ENCODE assay signal across 12 cellular contexts in the genomic region with DNA sequence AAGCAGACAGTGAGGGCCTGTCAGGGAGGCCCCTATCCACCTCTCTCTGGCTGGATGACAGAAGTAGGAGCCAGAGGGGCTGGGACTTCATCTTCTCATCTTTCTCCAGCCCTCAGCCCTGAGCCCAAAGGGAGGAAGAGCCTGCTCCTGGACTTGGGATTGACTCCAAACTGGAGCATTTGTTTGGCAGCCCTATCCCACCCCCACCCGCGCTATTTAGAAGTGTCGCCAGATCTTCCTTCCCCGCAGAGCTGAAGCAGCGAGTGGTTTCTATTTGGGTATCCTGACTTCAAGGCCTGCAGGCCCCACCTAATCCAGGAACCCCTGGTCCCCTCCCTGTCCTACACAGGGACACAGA. TPM values are rescaled to one million over a fixed set of nuclear protein-coding genes. Genes with fewer than 3 reads are reported as not detected.
DNase-seq lines count a peak whose midpoint lies in the region; ATAC-seq and TF ChIP-seq lines count a peak whose summit lies in the region.
"Had no signal": no experiment of that assay in that cellular context is flagged by ENCODE, and none has a peak within 500 bp of the region (broad histone marks: within the 10 kb centered on the region; RNA-seq: fewer than 3 reads in every experiment).

No MANE protein-coding gene starts in this region.

- H3K27me3 Mint-ChIP-seq in Caco-2 (ENCODE audit: insufficient read depth, unreplicated experiment): no peaks in the 10 kb centered on the region
- H3K27me3 Mint-ChIP-seq in brain: peaks cover 3% of the 10 kb centered on the region
- H3K27me3 Mint-ChIP-seq in activated CD4-positive, alpha-beta T cell treated with anti-CD3 and anti-CD28 coated beads, Interleukin-2, amount 10 ng/mL, durations not matched to agents 7 days and 5 days: peaks cover 31% of the 10 kb centered on the region
- H3K27me3 Mint-ChIP-seq: activated naive CD4-positive, alpha-beta T cell treated with anti-CD3 and anti-CD28 coated beads, Interleukin-2, amount 50 U/mL, for 24 hours had no signal

- POLR2A ChIA-PET in Caco-2 (lab: Charles Lee): no interaction called here
- POLR2A ChIA-PET in activated CD4-positive, alpha-beta T cell treated with anti-CD3 and anti-CD28 coated beads, Interleukin-2, amount 10 ng/mL, durations not matched to agents 7 days and 5 days (lab: Charles Lee): no interaction called here

- no peaks in the 10 kb centered on the region for H3K9me3 ChIP-seq in Caco-2
- no peaks in the 10 kb centered on the region for H3K9me3 ChIP-seq in iPS-20b (ENCODE audit: insufficient read depth, low read depth, low read length)
- no peaks in the 10 kb centered on the region for H3K9me3 ChIP-seq in sigmoid colon

- intact Hi-C loops in Caco-2 (cut with micrococcal nuclease; ENCODE audit: unreplicated experiment): no loop called here
- intact Hi-C loops in sigmoid colon (cut with DNase I): no loop called here

- H3K36me3 Mint-ChIP-seq in Caco-2 (ENCODE audit: insufficient read depth, unreplicated experiment): peaks cover 5% of the 10 kb centered on the region
- H3K36me3 Mint-ChIP-seq in brain: peaks cover 16% of the 10 kb centered on the region
- H3K36me3 Mint-ChIP-seq in activated CD4-positive, alpha-beta T cell treated with anti-CD3 and anti-CD28 coated beads, Interleukin-2, amount 10 ng/mL, durations not matched to agents 7 days and 5 days (ENCODE audit: low read depth): no peaks in the 10 kb centered on the region
- H3K36me3 Mint-ChIP-seq: activated naive CD4-positive, alpha-beta T cell treated with anti-CD3 and anti-CD28 coated beads, Interleukin-2, amount 50 U/mL, for 24 hours had no signal

- H3K27ac ChIP-seq in iPS-20b (ENCODE audit: low read length) (peak overlapping the region; percentile 18), sigmoid colon (peak overlapping the region; percentile 77 to 86 (median 80))

- TF ChIP-seq CTCF in Caco-2 (IDR thresholded peaks at IDR 0.05; ENCODE audit: insufficient read depth in 1 of 2, low read depth in 1 of 2, low read length in 1 of 2, severe bottlenecking in 1 of 2, unreplicated experiment in 1 of 2) (no peak), brain (conservative IDR thresholded peaks at IDR 0.05) (no peak), sigmoid colon (IDR thresholded peaks at IDR 0.05) (no peak)

- H3K9me3 Mint-ChIP-seq in Caco-2 (ENCODE audit: unreplicated experiment) (no peaks in the 10 kb centered on the region), brain (no peaks in the 10 kb centered on the region)
- H3K9me3 Mint-ChIP-seq in activated CD4-positive, alpha-beta T cell treated with anti-CD3 and anti-CD28 coated beads, Interleukin-2, amount 10 ng/mL, durations not matched to agents 7 days and 5 days: no peaks in the 10 kb centered on the region
- H3K9me3 Mint-ChIP-seq: activated naive CD4-positive, alpha-beta T cell treated with anti-CD3 and anti-CD28 coated beads, Interleukin-2, amount 50 U/mL, for 24 hours had no signal

- no peak for DNase-seq in Caco-2
- no peak for DNase-seq in sigmoid colon
- DNase-seq in globus pallidus (ENCODE audit: low spot score): no peak
- DNase-seq in COR-L47 (lab: John Stamatoyannopoulos, UW): no peak
- no peak for DNase-seq in activated CD4-positive, alpha-beta T cell treated with anti-CD3 and anti-CD28 coated beads, Interleukin-2, amount 10 ng/mL, durations not matched to agents 7 days and 5 days
- DNase-seq: ACHN, Kasumi-1, NCI-H226 had no signal

- H3K4me1 ChIP-seq in Caco-2: peaks cover 53% of the 10 kb centered on the region
- peaks cover 51% of the 10 kb centered on the region for H3K4me1 ChIP-seq in iPS-20b (ENCODE audit: insufficient read depth, low read length)
- peaks cover 0 to 77% (median 66%) of the 10 kb centered on the region in 4 donors for H3K4me1 ChIP-seq in sigmoid colon

- H3K4me3 Mint-ChIP-seq in Caco-2 (ENCODE audit: unreplicated experiment) (no peak overlapping the region), brain (peak overlapping the region in 2 of 5 experiments; percentile 11 to 23)
- no peak overlapping the region for H3K4me3 Mint-ChIP-seq in activated CD4-positive, alpha-beta T cell treated with anti-CD3 and anti-CD28 coated beads, Interleukin-2, amount 10 ng/mL, durations not matched to agents 7 days and 5 days
- H3K4me3 Mint-ChIP-seq: activated naive CD4-positive, alpha-beta T cell treated with anti-CD3 and anti-CD28 coated beads, Interleukin-2, amount 50 U/mL, for 24 hours had no signal

- peak overlapping the region; percentile 47; the same call in 1 of the 2 replicates for H3K9ac ChIP-seq in iPS-20b (ENCODE audit: low read depth, low read length)

- BruUV-seq in Caco-2 (replicated peaks; lab: Mats Ljungman, UMichigan): no TSS peak

- H3K36me3 ChIP-seq in Caco-2 (ENCODE audit: control insufficient read depth, insufficient read depth, low read length) (no peaks in the 10 kb centered on the region), iPS-20b (ENCODE audit: insufficient read depth, low read depth, low read length) (peaks cover 17% of the 10 kb centered on the region), sigmoid colon (no peaks in the 10 kb centered on the region)

- TF ChIP-seq EP300 in sigmoid colon (IDR thresholded peaks at IDR 0.05): no peak

- no peak for ATAC-seq in GM19397 (IDR thresholded peaks at IDR 0.05; ENCODE audit: unreplicated experiment)

- H3K27me3 ChIP-seq in Caco-2 (replicated peaks; ENCODE audit: control insufficient read depth, insufficient read depth, low read length): no peaks in the 10 kb centered on the region
- H3K27me3 ChIP-seq in iPS-20b (ENCODE audit: insufficient read depth, low read length): no peaks in the 10 kb centered on the region
- H3K27me3 ChIP-seq in sigmoid colon: no peaks in the 10 kb centered on the region

- CTCF ChIA-PET in Caco-2 (lab: Charles Lee): interaction anchor here (2.3 kb wide), 1 partner anchor 9 kb away, joined by 9 read pairs; a partner anchor contains a TSS
- CTCF ChIA-PET in activated CD4-positive, alpha-beta T cell treated with anti-CD3 and anti-CD28 coated beads, Interleukin-2, amount 10 ng/mL, durations not matched to agents 7 days and 5 days (lab: Charles Lee): interaction anchor here (0.9 kb wide), 1 partner anchor 22 kb away, joined by 4 read pairs; no protein-coding TSS in a partner anchor

- H3K4me3 ChIP-seq in Caco-2 (ENCODE audit: low read depth, low read length): no peak overlapping the region
- no peak overlapping the region for H3K4me3 ChIP-seq in iPS-20b (ENCODE audit: low read length)
- H3K4me3 ChIP-seq in sigmoid colon: no peak overlapping the region

- WGBS in sigmoid colon, 2 donors: 78 to 85% methylated on average over 5 of the region's 5 CpGs

- H3K4me1 Mint-ChIP-seq in Caco-2 (ENCODE audit: low read depth, unreplicated experiment) (peaks cover 55% of the 10 kb centered on the region), brain (peaks cover 98% of the 10 kb centered on the region)
- peaks cover 12% of the 10 kb centered on the region for H3K4me1 Mint-ChIP-seq in activated CD4-positive, alpha-beta T cell treated with anti-CD3 and anti-CD28 coated beads, Interleukin-2, amount 10 ng/mL, durations not matched to agents 7 days and 5 days
- H3K4me1 Mint-ChIP-seq: activated naive CD4-positive, alpha-beta T cell treated with anti-CD3 and anti-CD28 coated beads, Interleukin-2, amount 50 U/mL, for 24 hours had no signal

- H3K27ac Mint-ChIP-seq in Caco-2 (ENCODE audit: unreplicated experiment) (peak overlapping the region; percentile 53), brain (peak overlapping the region; percentile 96 to 98 (median 96))
- H3K27ac Mint-ChIP-seq in activated CD4-positive, alpha-beta T cell treated with anti-CD3 and anti-CD28 coated beads, Interleukin-2, amount 10 ng/mL, durations not matched to agents 7 days and 5 days: no peak overlapping the region
- H3K27ac Mint-ChIP-seq: activated naive CD4-positive, alpha-beta T cell treated with anti-CD3 and anti-CD28 coated beads, Interleukin-2, amount 50 U/mL, for 24 hours had no signal

- TF ChIP-seq POLR2A in sigmoid colon (IDR thresholded peaks at IDR 0.05): no peak

RNA-seq across cellular contexts. Expression of a gene that starts 9.6 kb away (rescaled TPM):
- total RNA-seq in Caco-2 (2022): 18.0 and 22.7 TPM in 2 replicates
- 12.7 TPM for polyA plus RNA-seq in brain (ENCODE audit: insufficient read depth, low read depth, low replicate concordance)
- total RNA-seq in sigmoid colon: 10 to 100 TPM in 2 of 4 donors, 1 to 10 TPM in 2; 7.1 to 21.0 (median 10.4) TPM
- polyA plus RNA-seq in sigmoid colon: 1 to 10 TPM in 2 of 3 donors, under 1 TPM in 1; 0.60 to 6.9 (median 1.8) TPM
- total RNA-seq in activated CD4-positive, alpha-beta T cell treated with anti-CD3 and anti-CD28 coated beads, Interleukin-2, amount 10 ng/mL, durations not matched to agents 7 days and 5 days: not detected

RNA-seq across cellular contexts. Expression of a gene that starts 25.7 kb away (rescaled TPM):
- total RNA-seq in Caco-2 (2022) (not detected in 2 replicates), sigmoid colon (1 to 10 TPM in 3 of 4 donors, not detected in 1; 2.0 to 2.9 (median 2.3) TPM)
- polyA plus RNA-seq in brain (ENCODE audit: insufficient read depth, low read depth, low replicate concordance) (81.5 TPM), sigmoid colon (under 1 TPM in 1 of 3 donors, not detected in 2; 0.12 TPM)
- not detected for total RNA-seq in activated CD4-positive, alpha-beta T cell treated with anti-CD3 and anti-CD28 coated beads, Interleukin-2, amount 10 ng/mL, durations not matched to agents 7 days and 5 days

RNA-seq across cellular contexts. Expression of a gene that starts 37.8 kb away (rescaled TPM):
- total RNA-seq in Caco-2 (2022) (27.1 and 30.6 TPM in 2 replicates), sigmoid colon (1 to 10 TPM; 3.1 to 7.8 (median 5.4) TPM)
- polyA plus RNA-seq in brain (ENCODE audit: insufficient read depth, low read depth, low replicate concordance) (10.5 TPM), sigmoid colon (1 to 10 TPM in 1 of 3 donors, not detected in 2; 4.9 TPM)
- 1 to 10 TPM in 1 of 2 experiments, under 1 TPM in 1; 0.77 to 1.1 TPM for total RNA-seq in activated CD4-positive, alpha-beta T cell treated with anti-CD3 and anti-CD28 coated beads, Interleukin-2, amount 10 ng/mL, durations not matched to agents 7 days and 5 days

RNA-seq across cellular contexts. Expression of a gene that starts 48.4 kb away (rescaled TPM):
- total RNA-seq in Caco-2 (2022) (not detected in 2 replicates), sigmoid colon (1 to 10 TPM in 1 of 4 donors, under 1 TPM in 1, not detected in 2; 0.71 to 1.2 TPM)
- polyA plus RNA-seq in brain (ENCODE audit: insufficient read depth, low read depth, low replicate concordance) (69.6 TPM), sigmoid colon (under 1 TPM in 1 of 3 donors, not detected in 2; 0.10 TPM)
- total RNA-seq in activated CD4-positive, alpha-beta T cell treated with anti-CD3 and anti-CD28 coated beads, Interleukin-2, amount 10 ng/mL, durations not matched to agents 7 days and 5 days: under 1 TPM in 1 of 2 experiments, not detected in 1; 0.62 TPM

Comparison
In these comparisons a context has a peak if more than half of its experiments do, and no peak if none do; other contexts are left out.
1. RNA of a gene that starts 9.6 kb away (total RNA-seq): 18.0 to 22.7 TPM in Caco-2 and 7.1 to 21.0 TPM in sigmoid colon; not detected in activated CD4-positive, alpha-beta T cell treated with anti-CD3 and anti-CD28 coated beads, Interleukin-2, amount 10 ng/mL, durations not matched to agents 7 days and 5 days; every median in the first group is over 4 times any median in the second.